Comparison of ENCODE assay signal across 14 cellular contexts in genomic region chr10:11532329-11532728, GRCh38.
DNase-seq lines count a peak whose midpoint lies in the region; ATAC-seq, FAIRE-seq and TF ChIP-seq lines count a peak whose summit lies in the region.
"Had no signal": no experiment of that assay in that cellular context is flagged by ENCODE, and none has a peak within 500 bp of the region (broad histone marks: within the 10 kb centered on the region; RNA-seq: fewer than 3 reads in every experiment).

No MANE protein-coding gene starts in this region.

- peaks cover 34% of the 10 kb centered on the region for H4K20me1 ChIP-seq in astrocyte (ENCODE audit: insufficient read depth, low read length)

- peak in 1 of 8 donors; percentile 55 for ATAC-seq in heart right ventricle
- peak; percentile 74 for ATAC-seq in sciatic nerve
- ATAC-seq in GM18868 (IDR thresholded peaks at IDR 0.05; ENCODE audit: unreplicated experiment): no peak
- no peak for ATAC-seq in HG03097 (IDR thresholded peaks at IDR 0.05; ENCODE audit: low FRiP score, unreplicated experiment)
- no peak for ATAC-seq in GM21723 (IDR thresholded peaks at IDR 0.05; ENCODE audit: unreplicated experiment)
- ATAC-seq: activated CD8-positive, alpha-beta T cell treated with anti-CD3 and anti-CD28 coated beads, Interleukin-2, amount 10 ng/mL, durations not matched to agents 7 days and 5 days had no signal

- peak overlapping the region; percentile 55 for H3K27ac Mint-ChIP-seq in astrocyte (ENCODE audit: unreplicated experiment)
- H3K27ac Mint-ChIP-seq: activated CD8-positive, alpha-beta T cell treated with anti-CD3 and anti-CD28 coated beads, Interleukin-2, amount 10 ng/mL, durations not matched to agents 7 days and 5 days; CD8-positive, alpha-beta memory T cell had no signal

- peak overlapping the region; percentile 75 for H3K4me2 ChIP-seq in astrocyte (ENCODE audit: low read length)

- CTCF ChIA-PET in HEK293 (lab: Yijun Ruan, JAX): interaction anchor here (0.5 to 1.9 kb wide), 4 partner anchors 9 to 453 kb away, joined by 3 to 6 read pairs (median 4); no protein-coding TSS in a partner anchor

- no peak overlapping the region for H2AFZ ChIP-seq in astrocyte (ENCODE audit: low read depth, low read length)

- no peaks in the 10 kb centered on the region for H3K9me3 Mint-ChIP-seq in astrocyte (ENCODE audit: unreplicated experiment)
- H3K9me3 Mint-ChIP-seq: CD8-positive, alpha-beta memory T cell had no signal

- 73% methylated on average over 4 of the region's 4 CpGs for WGBS in heart right ventricle, 2 donors

- intact Hi-C loops in heart right ventricle (cut with DNase I): loop anchor here in 1 of 10 donors (5.0 kb wide), 1 partner anchor 80 kb away; the partner anchor contains the start of gene USP6NL
- intact Hi-C loops in sciatic nerve (cut with DNase I): loop anchor here (10.0 kb wide), 1 partner anchor 82 kb away; the partner anchor contains the start of gene USP6NL

- no peak overlapping the region for H3K27ac ChIP-seq in HEK293 (ENCODE audit: extremely low read depth, low read depth, low read length)
- H3K27ac ChIP-seq in astrocyte (ENCODE audit: low read depth, low read length): no peak overlapping the region
- H3K27ac ChIP-seq in heart right ventricle: peak overlapping the region in 8 of 10 donors; percentile 4 to 59 (median 31)
- H3K27ac ChIP-seq: tibial artery had no signal

- H3K79me2 ChIP-seq in astrocyte (ENCODE audit: insufficient read depth, low read length): peaks cover 39% of the 10 kb centered on the region

- H3K4me3 ChIP-seq in HEK293 (ENCODE audit: low read depth, low read length): no peak overlapping the region
- no peak overlapping the region for H3K4me3 ChIP-seq in astrocyte (ENCODE audit: insufficient read depth, low read depth, low read length)
- H3K4me3 ChIP-seq in heart right ventricle: peak overlapping the region in 5 of 10 donors; percentile 9 to 25 (median 13)
- H3K4me3 ChIP-seq: skin epidermis, tibial artery had no signal

- POLR2A ChIA-PET in HEK293 (lab: Yijun Ruan, JAX): interaction anchor here (0.6 kb wide), 1 partner anchor 114 kb away, joined by 3 read pairs; no protein-coding TSS in a partner anchor

- no peaks in the 10 kb centered on the region for H3K27me3 ChIP-seq in astrocyte (ENCODE audit: insufficient read depth, low read length)
- H3K27me3 ChIP-seq in heart right ventricle: no peaks in the 10 kb centered on the region
- H3K27me3 ChIP-seq: tibial artery had no signal

- H3K4me1 ChIP-seq in HEK293 (ENCODE audit: control insufficient read depth, insufficient read depth, low read length) (peaks cover 21% of the 10 kb centered on the region), astrocyte (ENCODE audit: insufficient read depth, low read length) (peaks cover 15% of the 10 kb centered on the region), heart right ventricle (peaks cover 0 to 52% (median 13%) of the 10 kb centered on the region in 9 donors)

- no peak for TF ChIP-seq CTCF in HEK293 (tag by site-specific recombination; IDR thresholded peaks at IDR 0.05)
- TF ChIP-seq CTCF in astrocyte (IDR thresholded peaks at IDR 0.05; ENCODE audit: insufficient read depth, low read depth, low read length): no peak
- TF ChIP-seq CTCF in heart right ventricle (IDR thresholded peaks at IDR 0.05): no peak

- H3K36me3 ChIP-seq in HEK293 (ENCODE audit: control insufficient read depth in 2 of 2, insufficient read depth in 1 of 2, low read length in 2 of 2) (no peaks in the 10 kb centered on the region), astrocyte (ENCODE audit: insufficient read depth, low read length) (no peaks in the 10 kb centered on the region), heart right ventricle (no peaks in the 10 kb centered on the region)
- H3K36me3 ChIP-seq: tibial artery had no signal

- no peak overlapping the region for H3K4me3 Mint-ChIP-seq in astrocyte (ENCODE audit: unreplicated experiment)
- H3K4me3 Mint-ChIP-seq: activated CD8-positive, alpha-beta T cell treated with anti-CD3 and anti-CD28 coated beads, Interleukin-2, amount 10 ng/mL, durations not matched to agents 7 days and 5 days; CD8-positive, alpha-beta memory T cell had no signal

- H3K27me3 Mint-ChIP-seq in astrocyte (ENCODE audit: low read depth, unreplicated experiment): no peaks in the 10 kb centered on the region

- peaks cover 18% of the 10 kb centered on the region for H3K4me1 Mint-ChIP-seq in astrocyte (ENCODE audit: low read depth, unreplicated experiment)

- no peaks in the 10 kb centered on the region for H3K9me3 ChIP-seq in HEK293 (ENCODE audit: control insufficient read depth, insufficient read depth, low read depth, low read length)
- H3K9me3 ChIP-seq in astrocyte (ENCODE audit: insufficient read depth, low read depth, low read length): no peaks in the 10 kb centered on the region
- H3K9me3 ChIP-seq in heart right ventricle: no peaks in the 10 kb centered on the region
- H3K9me3 ChIP-seq: tibial artery had no signal

- no peak for FAIRE-seq in astrocyte (lab: Jason Lieb, UNC)

- no peaks in the 10 kb centered on the region for H3K36me3 Mint-ChIP-seq in astrocyte (ENCODE audit: low read depth, unreplicated experiment)
- H3K36me3 Mint-ChIP-seq: CD8-positive, alpha-beta memory T cell had no signal

- peak overlapping the region; percentile 40 for H3K9ac ChIP-seq in astrocyte (ENCODE audit: low read length)

- DNase-seq in astrocyte (ENCODE audit: low read depth) (peak; percentile 57), heart right ventricle (no peak), sciatic nerve (ENCODE audit: low spot score) (no peak), glomerular visceral epithelial cell (ENCODE audit: extremely low spot score) (no peak)
- DNase-seq: activated CD8-positive, alpha-beta T cell treated with anti-CD3 and anti-CD28 coated beads, Interleukin-2, amount 10 ng/mL, durations not matched to agents 7 days and 5 days; activated naive CD4-positive, alpha-beta T cell treated with Interleukin-2 at 50 U/mL for 16 hours; CD8-positive, alpha-beta memory T cell; kidney; tibial artery had no signal

TF ChIP-seq in HEK293, 187 proteins besides CTCF, POLR2A, EP300 and RAD21:
- TF ChIP-seq ZNF223 (tag by site-specific recombination; IDR thresholded peaks at IDR 0.05): no peak
- TF ChIP-seq, protein P1, sequence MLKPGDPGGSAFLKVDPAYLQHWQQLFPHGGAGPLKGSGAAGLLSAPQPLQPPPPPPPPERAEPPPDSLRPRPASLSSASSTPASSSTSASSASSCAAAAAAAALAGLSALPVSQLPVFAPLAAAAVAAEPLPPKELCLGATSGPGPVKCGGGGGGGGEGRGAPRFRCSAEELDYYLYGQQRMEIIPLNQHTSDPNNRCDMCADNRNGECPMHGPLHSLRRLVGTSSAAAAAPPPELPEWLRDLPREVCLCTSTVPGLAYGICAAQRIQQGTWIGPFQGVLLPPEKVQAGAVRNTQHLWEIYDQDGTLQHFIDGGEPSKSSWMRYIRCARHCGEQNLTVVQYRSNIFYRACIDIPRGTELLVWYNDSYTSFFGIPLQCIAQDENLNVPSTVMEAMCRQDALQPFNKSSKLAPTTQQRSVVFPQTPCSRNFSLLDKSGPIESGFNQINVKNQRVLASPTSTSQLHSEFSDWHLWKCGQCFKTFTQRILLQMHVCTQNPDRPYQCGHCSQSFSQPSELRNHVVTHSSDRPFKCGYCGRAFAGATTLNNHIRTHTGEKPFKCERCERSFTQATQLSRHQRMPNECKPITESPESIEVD (tag by site-specific recombination; IDR thresholded peaks at IDR 0.05): peak; percentile 67; the same call in 1 of the 2 replicates

Comparison
In these comparisons a context has a peak if more than half of its experiments do, and no peak if none do; other contexts are left out.
1. H3K27ac ChIP-seq: peak in heart right ventricle (8 of 10); none in HEK293 (single experiment) and astrocyte (single experiment).